In genomic region chr1:154944422-154945159, GRCh38 we compare ENCODE assay signal across 1 cellular context.
A peak's percentile ranks its signal among the peaks of the same experiment; 100 is the strongest.
TF ChIP-seq lines count a peak whose summit lies in the region.

No MANE protein-coding gene starts in this region.

TF ChIP-seq in HepG2, 621 proteins besides CTCF, POLR2A, EP300 and RAD21 (continued from another document and continues in another):
- TF ChIP-seq ZNF264 (CRISPR knock-in tag; IDR thresholded peaks at IDR 0.05) (peak; percentile 66), ETV6 (CRISPR knock-in tag; conservative IDR thresholded peaks at IDR 0.05) (no peak), ARNTL (CRISPR knock-in tag; IDR thresholded peaks at IDR 0.05) (peak; percentile 35; the same call in 1 of the 2 replicates), ZBED4 (CRISPR knock-in tag; IDR thresholded peaks at IDR 0.05; ENCODE audit: borderline replicate concordance) (peak; percentile 95; the same call in 1 of the 2 replicates), ZFP36 (IDR thresholded peaks at IDR 0.05; ENCODE audit: borderline replicate concordance, low read depth, low read length, partially characterized antibody) (no peak), GABPB1 (CRISPR knock-in tag; IDR thresholded peaks at IDR 0.05) (peak; percentile 40; the same call in 1 of the 2 replicates), IKZF4 (CRISPR knock-in tag; IDR thresholded peaks at IDR 0.05; ENCODE audit: borderline replicate concordance, low read depth, not compliant biosample characterization) (no peak), HNRNPK (IDR thresholded peaks at IDR 0.05; ENCODE audit: low read depth, low read length, poor library complexity, severe bottlenecking) (no peak), KLF6 (CRISPR knock-in tag; IDR thresholded peaks at IDR 0.05) (0 out of 2 replicates have a peak, but pooled peaks have one; percentile 44), TSC22D2 (CRISPR knock-in tag; IDR thresholded peaks at IDR 0.05; ENCODE audit: borderline replicate concordance) (no peak), ZNF816 (CRISPR knock-in tag; IDR thresholded peaks at IDR 0.05; ENCODE audit: borderline replicate concordance) (peak; percentile 74; the same call in 1 of the 2 replicates), PBX3 (CRISPR knock-in tag; IDR thresholded peaks at IDR 0.05; ENCODE audit: borderline replicate concordance) (no peak), ZNF367 (CRISPR knock-in tag; IDR thresholded peaks at IDR 0.05; ENCODE audit: borderline replicate concordance) (no peak), ZNF501 (CRISPR knock-in tag; IDR thresholded peaks at IDR 0.05) (peak; percentile 70; the same call in 1 of the 2 replicates), FOXJ3 (CRISPR knock-in tag; IDR thresholded peaks at IDR 0.05; ENCODE audit: borderline replicate concordance) (peak; percentile 45; the same call in 1 of the 2 replicates), ZFP62 (CRISPR knock-in tag; IDR thresholded peaks at IDR 0.05) (no peak), HHEX (CRISPR knock-in tag; IDR thresholded peaks at IDR 0.05) (no peak), GABPA (IDR thresholded peaks at IDR 0.05; ENCODE audit: low read depth, low read length) (no peak), GABPA (CRISPR knock-in tag; IDR thresholded peaks at IDR 0.05; ENCODE audit: low read depth) (peak; percentile 52; the same call in 1 of the 2 replicates), ZNF766 (CRISPR knock-in tag; IDR thresholded peaks at IDR 0.05; ENCODE audit: borderline replicate concordance) (no peak), ZNF407 (CRISPR knock-in tag; IDR thresholded peaks at IDR 0.05; ENCODE audit: not compliant biosample characterization) (no peak), U2AF1 (optimal IDR thresholded peaks at IDR 0.05; ENCODE audit: low read depth, low read length) (no peak), ZC3H13 (CRISPR knock-in tag; IDR thresholded peaks at IDR 0.05) (no peak), ZNF292 (CRISPR knock-in tag; IDR thresholded peaks at IDR 0.05; ENCODE audit: borderline replicate concordance, low read depth) (peak; percentile 86), PLSCR1 (CRISPR knock-in tag; IDR thresholded peaks at IDR 0.05; ENCODE audit: borderline replicate concordance) (no peak; the same call in 1 of the 2 replicates), SAP130 (CRISPR knock-in tag; IDR thresholded peaks at IDR 0.05; ENCODE audit: low read depth) (peak; percentile 87), HNRNPUL1 (IDR thresholded peaks at IDR 0.05; ENCODE audit: low read depth, low read length) (no peak), RCOR2 (CRISPR knock-in tag; IDR thresholded peaks at IDR 0.05) (no peak), ZFP91 (CRISPR knock-in tag; IDR thresholded peaks at IDR 0.05; ENCODE audit: borderline replicate concordance) (peak; percentile 80), ETS1 (CRISPR knock-in tag; IDR thresholded peaks at IDR 0.05) (no peak), NFIB (CRISPR knock-in tag; IDR thresholded peaks at IDR 0.05; ENCODE audit: borderline replicate concordance) (no peak), ZNF839 (CRISPR knock-in tag; IDR thresholded peaks at IDR 0.05; ENCODE audit: borderline replicate concordance) (no peak), RFXAP (CRISPR knock-in tag; IDR thresholded peaks at IDR 0.05; ENCODE audit: borderline replicate concordance) (no peak), ZNF7 (CRISPR knock-in tag; IDR thresholded peaks at IDR 0.05) (no peak), FOSL1 (CRISPR knock-in tag; IDR thresholded peaks at IDR 0.05; ENCODE audit: borderline replicate concordance) (no peak), ZNF30 (CRISPR knock-in tag; IDR thresholded peaks at IDR 0.05) (no peak), HNRNPH1 (optimal IDR thresholded peaks at IDR 0.05; ENCODE audit: low read depth, low read length) (no peak), KLF16 (CRISPR knock-in tag; IDR thresholded peaks at IDR 0.05) (no peak; a peak in 1 of 4 replicates), HOMEZ (CRISPR knock-in tag; IDR thresholded peaks at IDR 0.05; ENCODE audit: low read depth) (peak; percentile 21; the same call in 1 of the 2 replicates), ZNF20 (CRISPR knock-in tag; IDR thresholded peaks at IDR 0.05) (no peak), DNMT3B (CRISPR knock-in tag; conservative IDR thresholded peaks at IDR 0.05) (no peak), RFX3 (CRISPR knock-in tag; IDR thresholded peaks at IDR 0.05) (no peak), MAFG (CRISPR knock-in tag; IDR thresholded peaks at IDR 0.05) (no peak), KDM3A (CRISPR knock-in tag; IDR thresholded peaks at IDR 0.05; ENCODE audit: low read depth) (no peak), ZBTB21 (CRISPR knock-in tag; IDR thresholded peaks at IDR 0.05) (no peak), BRCA1 (CRISPR knock-in tag; IDR thresholded peaks at IDR 0.05) (no peak), TOPORS (CRISPR knock-in tag; IDR thresholded peaks at IDR 0.05) (no peak), CBFB (CRISPR knock-in tag; IDR thresholded peaks at IDR 0.05) (no peak), ZSCAN21 (CRISPR knock-in tag; IDR thresholded peaks at IDR 0.05; ENCODE audit: borderline replicate concordance) (peak; percentile 27; the same call in 1 of the 2 replicates), DPF2 (CRISPR knock-in tag; IDR thresholded peaks at IDR 0.05; ENCODE audit: borderline replicate concordance, low read depth) (peak; percentile 72; the same call in 1 of the 2 replicates), ZNF790 (CRISPR knock-in tag; IDR thresholded peaks at IDR 0.05; ENCODE audit: borderline replicate concordance) (no peak; the same call in 1 of the 2 replicates)
